10 cellular contexts compared by ENCODE assay signal in the genomic region with DNA sequence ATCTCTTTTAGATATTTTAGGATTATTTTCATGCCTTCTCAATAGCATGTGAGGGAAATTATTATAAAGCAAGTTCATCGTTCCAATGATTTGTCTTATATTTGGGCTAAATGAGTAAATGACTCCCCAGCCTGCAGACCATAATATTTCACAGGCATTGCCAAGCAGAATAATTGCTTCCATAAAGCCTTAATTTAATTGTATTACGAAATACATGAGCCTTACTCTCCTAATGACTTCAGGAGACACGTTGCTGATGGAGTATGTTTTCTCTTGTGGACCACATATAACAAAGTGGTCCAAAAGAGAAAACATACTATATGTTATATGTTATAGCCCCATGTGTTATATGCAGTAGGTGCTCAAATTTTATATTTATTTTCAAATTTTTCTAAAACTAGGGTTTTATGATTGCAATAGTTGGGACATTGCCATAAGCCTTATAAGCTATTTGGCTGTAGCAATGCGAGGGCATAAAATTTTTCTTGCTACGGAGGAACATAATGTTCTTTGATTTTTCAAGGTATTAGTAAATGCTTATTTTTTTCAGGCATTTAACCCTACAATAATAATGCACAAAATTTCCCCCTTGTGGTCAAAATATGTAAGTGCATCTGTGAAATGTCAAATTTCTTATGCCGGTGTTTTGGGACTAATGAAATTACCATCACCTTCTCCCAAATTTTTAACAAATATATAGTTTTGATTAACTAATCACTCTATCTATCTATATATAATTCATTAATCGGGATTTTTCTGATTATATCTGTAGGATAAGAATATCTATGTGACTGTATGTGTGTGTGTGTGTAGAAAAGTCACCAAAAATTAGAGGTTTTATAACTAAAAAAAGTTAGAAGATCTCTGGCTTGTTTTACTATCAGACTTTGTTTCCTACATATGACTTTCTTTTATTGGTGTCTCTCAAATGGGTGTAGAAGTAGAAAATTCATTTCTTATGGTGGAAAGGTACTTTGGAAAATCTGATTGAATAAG. TPM values are rescaled to one million over a fixed set of nuclear protein-coding genes. Genes with fewer than 3 reads are reported as not detected.
DNase-seq lines count a peak whose midpoint lies in the region; ATAC-seq and TF ChIP-seq lines count a peak whose summit lies in the region.
"Had no signal": no experiment of that assay in that cellular context is flagged by ENCODE, and none has a peak within 500 bp of the region (broad histone marks: within the 10 kb centered on the region; RNA-seq: fewer than 3 reads in every experiment).

No MANE protein-coding gene starts in this region.

- peaks cover 13% of the 10 kb centered on the region for H3K27me3 Mint-ChIP-seq in activated B cell treated with CpG ODN at 0.5 μM for 24 hours
- H3K27me3 Mint-ChIP-seq in T-helper 2 cell treated with Interferon-gamma antibody and Interleukin-4, amounts not matched to agents 5 μg/mL and 100 μg/mL, for 36 hours (ENCODE audit: low read depth): peaks cover 17% of the 10 kb centered on the region

- no peak overlapping the region for H3K27ac ChIP-seq in right lobe of liver

- H3K27ac Mint-ChIP-seq in activated B cell treated with CpG ODN at 0.5 μM for 24 hours: no peak overlapping the region
- H3K27ac Mint-ChIP-seq in T-helper 2 cell treated with Interferon-gamma antibody and Interleukin-4, amounts not matched to agents 5 μg/mL and 100 μg/mL, for 36 hours: no peak overlapping the region
- H3K27ac Mint-ChIP-seq: immature natural killer cell had no signal

- H3K4me1 Mint-ChIP-seq in activated B cell treated with CpG ODN at 0.5 μM for 24 hours: no peaks in the 10 kb centered on the region
- H3K4me1 Mint-ChIP-seq in T-helper 2 cell treated with Interferon-gamma antibody and Interleukin-4, amounts not matched to agents 5 μg/mL and 100 μg/mL, for 36 hours (ENCODE audit: low read depth): no peaks in the 10 kb centered on the region
- H3K4me1 Mint-ChIP-seq: immature natural killer cell had no signal

- peaks cover 10% of the 10 kb centered on the region for H3K9me3 Mint-ChIP-seq in activated B cell treated with CpG ODN at 0.5 μM for 24 hours
- H3K9me3 Mint-ChIP-seq in T-helper 2 cell treated with Interferon-gamma antibody and Interleukin-4, amounts not matched to agents 5 μg/mL and 100 μg/mL, for 36 hours: no peaks in the 10 kb centered on the region

- H3K4me3 Mint-ChIP-seq in activated B cell treated with CpG ODN at 0.5 μM for 24 hours: no peak overlapping the region
- no peak overlapping the region for H3K4me3 Mint-ChIP-seq in T-helper 2 cell treated with Interferon-gamma antibody and Interleukin-4, amounts not matched to agents 5 μg/mL and 100 μg/mL, for 36 hours
- H3K4me3 Mint-ChIP-seq: immature natural killer cell had no signal

- POLR2A ChIA-PET in activated B cell treated with CpG ODN at 0.5 μM for 24 hours (lab: Charles Lee): no interaction called here

- H3K36me3 Mint-ChIP-seq in activated B cell treated with CpG ODN at 0.5 μM for 24 hours (ENCODE audit: low read depth): no peaks in the 10 kb centered on the region
- H3K36me3 Mint-ChIP-seq in T-helper 2 cell treated with Interferon-gamma antibody and Interleukin-4, amounts not matched to agents 5 μg/mL and 100 μg/mL, for 36 hours (ENCODE audit: low read depth): no peaks in the 10 kb centered on the region
- H3K36me3 Mint-ChIP-seq: immature natural killer cell had no signal

- H3K27me3 ChIP-seq in right lobe of liver: no peaks in the 10 kb centered on the region

- H3K9me3 ChIP-seq in right lobe of liver: no peaks in the 10 kb centered on the region

- DNase-seq in CD1c-positive myeloid dendritic cell (ENCODE audit: extremely low spot score) (peak; percentile 55), HFF-Myc (ENCODE audit: extremely low read depth, low read depth) (no peak), activated B cell treated with CpG ODN at 0.5 μM for 24 hours (no peak), right lobe of liver (no peak)
- no peak for DNase-seq in T-helper 2 cell treated with Interferon-gamma antibody and Interleukin-4, amounts not matched to agents 5 μg/mL and 100 μg/mL, for 36 hours (ENCODE audit: low spot score)

- CTCF ChIA-PET in activated B cell treated with CpG ODN at 0.5 μM for 24 hours (lab: Charles Lee): interaction anchor here (0.8 to 2.8 kb wide), 8 partner anchors 10 to 404 kb away, joined by 3 to 14 read pairs (median 4); no protein-coding TSS in a partner anchor

- H3K4me1 ChIP-seq in right lobe of liver: no peaks in the 10 kb centered on the region

- H3K36me3 ChIP-seq in right lobe of liver: no peaks in the 10 kb centered on the region

- WGBS in right lobe of liver (ENCODE audit: insufficient coverage, low coverage, low lambda C conversion rate, missing lambda C conversion rate): 30% methylated on average over 7 of the region's 7 CpGs

- H3K4me3 ChIP-seq in HFF-Myc (replicated peaks; ENCODE audit: low read depth, low read length): no peak overlapping the region
- H3K4me3 ChIP-seq in right lobe of liver: no peak overlapping the region

- TF ChIP-seq CTCF in HFF-Myc (IDR thresholded peaks at IDR 0.05; ENCODE audit: low read depth, low read length, missing control alignments) (peak; percentile 37), activated B cell treated with CpG ODN at 0.5 μM for 24 hours (IDR thresholded peaks at IDR 0.05) (peak; percentile 64), right lobe of liver (IDR thresholded peaks at IDR 0.05) (peak; percentile 46 to 66 (median 57))

- no peak for ATAC-seq in activated B cell treated with CpG ODN at 0.5 μM for 24 hours (ENCODE audit: low read depth)
- ATAC-seq in right lobe of liver: no peak
- ATAC-seq in GM18517 (IDR thresholded peaks at IDR 0.05; ENCODE audit: unreplicated experiment): no peak
- no peak for ATAC-seq in GM21786 (IDR thresholded peaks at IDR 0.05; ENCODE audit: unreplicated experiment)
- no peak for ATAC-seq in HG02610 (IDR thresholded peaks at IDR 0.05; ENCODE audit: unreplicated experiment)

- intact Hi-C loops in activated B cell treated with CpG ODN at 0.5 μM for 24 hours (cut with micrococcal nuclease): loop anchor here (1.0 to 5.0 kb wide), 2 partner anchors 163 to 365 kb away; partner anchors contain the start of gene CENPC
- intact Hi-C loops in right lobe of liver (cut with DNase I): no loop called here

- no peak for TF ChIP-seq POLR2A in right lobe of liver (IDR thresholded peaks at IDR 0.05)

RNA-seq across cellular contexts. Expression of gene TMPRSS11D, which starts 26.4 kb away (rescaled TPM):
- not detected in 2 replicates for total RNA-seq in activated B cell treated with CpG ODN at 0.5 μM for 24 hours
- not detected for total RNA-seq in right lobe of liver
- total RNA-seq: subcutaneous adipose tissue had no signal

RNA-seq across cellular contexts. Expression of gene TMPRSS11A, which starts 53.1 kb away (rescaled TPM):
- total RNA-seq in activated B cell treated with CpG ODN at 0.5 μM for 24 hours: not detected in 2 replicates
- total RNA-seq in right lobe of liver: not detected
- total RNA-seq: subcutaneous adipose tissue had no signal
